10 cellular contexts compared by ENCODE assay signal in genomic region chr4:41204400-41204978, GRCh38. TPM values are rescaled to one million over a fixed set of nuclear protein-coding genes. Genes with fewer than 3 reads are reported as not detected.
DNase-seq lines count a peak whose midpoint lies in the region; ATAC-seq and TF ChIP-seq lines count a peak whose summit lies in the region.
"Had no signal": no experiment of that assay in that cellular context is flagged by ENCODE, and none has a peak within 500 bp of the region (broad histone marks: within the 10 kb centered on the region; RNA-seq: fewer than 3 reads in every experiment).

No MANE protein-coding gene starts in this region.

- H3K27me3 ChIP-seq in GM23248 (replicated peaks; ENCODE audit: insufficient read depth) (no peaks in the 10 kb centered on the region), adipocyte (replicated peaks; ENCODE audit: control insufficient read depth, insufficient read depth, low read length) (no peaks in the 10 kb centered on the region), parathyroid adenoma (ENCODE audit: control insufficient read depth, insufficient read depth, low read length) (no peaks in the 10 kb centered on the region)

- H2AFZ ChIP-seq in GM23248 (no peak overlapping the region), parathyroid adenoma (no peak overlapping the region)

- peaks cover 95% of the 10 kb centered on the region for H3K79me2 ChIP-seq in GM23248 (ENCODE audit: insufficient read depth)
- H3K79me2 ChIP-seq in parathyroid adenoma = no peaks in the 10 kb centered on the region

- intact Hi-C loops in Right ventricle myocardium inferior (cut with DNase I) = no loop called here

- H3K9ac ChIP-seq in GM23248 (no peak overlapping the region), adipocyte (ENCODE audit: low read length) (no peak overlapping the region), parathyroid adenoma (no peak overlapping the region)

- H3K9me2 ChIP-seq in GM23248 (ENCODE audit: insufficient read depth) = no peaks in the 10 kb centered on the region

- H3K36me3 ChIP-seq in GM23248 (ENCODE audit: low read depth) (no peaks in the 10 kb centered on the region), adipocyte (ENCODE audit: control insufficient read depth, insufficient read depth, low read length, severe bottlenecking) (no peaks in the 10 kb centered on the region), parathyroid adenoma (ENCODE audit: control insufficient read depth, insufficient read depth, low read length) (no peaks in the 10 kb centered on the region)

- H3K9me3 ChIP-seq in GM23248 (ENCODE audit: low read depth) (no peaks in the 10 kb centered on the region), adipocyte (ENCODE audit: control insufficient read depth, low read length) (no peaks in the 10 kb centered on the region), parathyroid adenoma (ENCODE audit: control insufficient read depth, low read length) (no peaks in the 10 kb centered on the region)

- DNase-seq in GM23248 = peak; percentile 83
- peak; percentile 59 for DNase-seq in adipocyte (ENCODE audit: low read depth)
- peak; percentile 50 for DNase-seq in Right ventricle myocardium inferior (ENCODE audit: missing footprints)
- no peak for DNase-seq in hippocampal formation (lab: John Stamatoyannopoulos, UW)
- DNase-seq in NCI-H1436 (lab: John Stamatoyannopoulos, UW) = no peak
- no peak for DNase-seq in NCI-H510A (lab: John Stamatoyannopoulos, UW)
- no peak for DNase-seq in AML-193 (lab: John Stamatoyannopoulos, UW)
- DNase-seq: activated T-cell treated with anti-CD3 and anti-CD28 coated beads, Interleukin-2, amount 50 U/mL, for 1 hour; DMS79 treated with DMSO at 0.1 percent for 48 hours had no signal

- 0 out of 2 replicates have a peak, but pooled peaks cover 2% of the 10 kb centered on the region for H4K20me1 ChIP-seq in GM23248 (ENCODE audit: insufficient read depth)

- H3K27ac ChIP-seq in GM23248 (peak overlapping the region; percentile 81), parathyroid adenoma (peak overlapping the region; percentile 36)

- peaks cover 76% of the 10 kb centered on the region for H3K4me1 ChIP-seq in GM23248 (ENCODE audit: insufficient read depth)
- peaks cover 77% of the 10 kb centered on the region for H3K4me1 ChIP-seq in adipocyte (ENCODE audit: control insufficient read depth, insufficient read depth, low read length)
- peaks cover 5% of the 10 kb centered on the region for H3K4me1 ChIP-seq in parathyroid adenoma

- peak overlapping the region; percentile 50 for H3K4me2 ChIP-seq in GM23248 (ENCODE audit: unreplicated experiment)
- H3K4me2 ChIP-seq in parathyroid adenoma (ENCODE audit: low read length) = no peak overlapping the region

- in situ Hi-C loops in GM23248 (cut with MboI) = no loop called here

- ATAC-seq in Right ventricle myocardium inferior = peak; percentile 38

- peaks cover 67% of the 10 kb centered on the region for H3F3A ChIP-seq in GM23248 (ENCODE audit: insufficient read depth)

- 43 to 45% methylated on average over 8 of the region's 8 CpGs for WGBS in GM23248 (ENCODE audit: low coverage in 1 of 2, low lambda C conversion rate in 2 of 2, missing lambda C conversion rate in 2 of 2), 2 experiments

- no peak for TF ChIP-seq CTCF in parathyroid adenoma (IDR thresholded peaks at IDR 0.05)

- H3K4me3 ChIP-seq in GM23248 = peak overlapping the region; percentile 5; the same call in 1 of the 2 replicates
- no peak overlapping the region for H3K4me3 ChIP-seq in adipocyte (ENCODE audit: low read length)
- H3K4me3 ChIP-seq in parathyroid adenoma (ENCODE audit: low read depth, low read length) = no peak overlapping the region

RNA-seq across cellular contexts. Expression of gene APBB2, which starts 9.9 kb away (rescaled TPM):
- total RNA-seq in GM23248 (2014; rRNA removed; shearing (Covaris generic)) = 61.0 and 83.8 TPM in 2 replicates
- polyA plus RNA-seq in GM23248 (2016; fragmentation: Nextera tagmentation; extraction: Ambion mirVana) = 22.0 and 24.1 TPM in 2 replicates
- 23.8 TPM for total RNA-seq in Right ventricle myocardium inferior

RNA-seq across cellular contexts. Expression of gene UCHL1, which starts 52.2 kb away (rescaled TPM):
- total RNA-seq in GM23248 (2014; rRNA removed; shearing (Covaris generic)) = 443 and 525 TPM in 2 replicates
- 306 and 322 TPM in 2 replicates for polyA plus RNA-seq in GM23248 (2016; fragmentation: Nextera tagmentation; extraction: Ambion mirVana)
- total RNA-seq in Right ventricle myocardium inferior = 7.9 TPM

Comparison
In these comparisons a context has a peak if more than half of its experiments do, and no peak if none do; other contexts are left out.
1. DNase-seq: peak in GM23248 (single experiment), adipocyte (single experiment) and Right ventricle myocardium inferior (single experiment); none in hippocampal formation (0 of 2), NCI-H1436 (single experiment), NCI-H510A (single experiment) and AML-193 (0 of 2).
2. RNA of gene UCHL1, which starts 52.2 kb away (total RNA-seq): 443 to 525 TPM in GM23248; 7.9 TPM in Right ventricle myocardium inferior (single experiment); every median in the first group is over 10 times any median in the second.